7 cellular contexts compared by ENCODE assay signal in genomic region chr4:39502659-39503035, GRCh38. TPM values are rescaled to one million over a fixed set of nuclear protein-coding genes. Genes with fewer than 3 reads are reported as not detected.
A peak's percentile ranks its signal among the peaks of the same experiment; 100 is the strongest.
DNase-seq lines count a peak whose midpoint lies in the region; ATAC-seq and TF ChIP-seq lines count a peak whose summit lies in the region.
"Not testable (repeated sequence)": the region's sequence is repeated elsewhere in the genome, so short reads cannot be mapped to it uniquely, and the experiment has no call there.

No MANE protein-coding gene starts in this region.

- not testable (repeated sequence) for H3K9me2 ChIP-seq in SK-N-SH

- H3K4me3 ChIP-seq in SK-N-SH (ENCODE audit: low read depth in 2 of 2, low read length in 1 of 2); ascending aorta; esophagus squamous epithelium; muscle layer of duodenum (ENCODE audit: low read depth in 1 of 2, low read length in 2 of 2); smooth muscle cell: not testable (repeated sequence)

- TF ChIP-seq RAD21 in SK-N-SH (IDR thresholded peaks at IDR 0.05; ENCODE audit: low read length): not testable (repeated sequence)

- POLR2A ChIA-PET in SK-N-SH (lab: Yijun Ruan, JAX): not testable (repeated sequence)

- not testable (repeated sequence) for TF ChIP-seq POLR2A in esophagus squamous epithelium (IDR thresholded peaks at IDR 0.05)

- H3K9me3 ChIP-seq in SK-N-SH; ascending aorta; esophagus squamous epithelium; muscle layer of duodenum (ENCODE audit: control insufficient read depth in 1 of 2, low read length in 2 of 2); smooth muscle cell (replicated peaks; ENCODE audit: low read depth): not testable (repeated sequence)

- peak in 1 of 2 donors; percentile 33 for ATAC-seq in left cardiac atrium

- WGBS in SK-N-SH (ENCODE audit: low lambda C conversion rate): 85% methylated on average over 4 of the region's 4 CpGs
- 77 to 93% methylated on average over 4 of the region's 4 CpGs for WGBS in esophagus squamous epithelium, 2 donors
- 87% methylated on average over 4 of the region's 4 CpGs for whole genome bisulfite sequencing in smooth muscle cell (ENCODE audit: low lambda C conversion rate)

- peak overlapping the region in 1 of 2 experiments; percentile 96; a peak in 2 of 4 replicates for H3K27ac ChIP-seq in SK-N-SH (ENCODE audit: low read depth in 2 of 2, low read length in 1 of 2)
- H3K27ac ChIP-seq in ascending aorta: peak overlapping the region; percentile 57 to 65
- H3K27ac ChIP-seq in esophagus squamous epithelium: peak overlapping the region in 3 of 4 donors; percentile 25 to 56 (median 30)
- peak overlapping the region; percentile 67 for H3K27ac ChIP-seq in muscle layer of duodenum (ENCODE audit: low read length)
- H3K27ac ChIP-seq in smooth muscle cell (ENCODE audit: low read depth): peak overlapping the region; percentile 49

- TF ChIP-seq EP300 in SK-N-SH (IDR thresholded peaks at IDR 0.05; ENCODE audit: borderline replicate concordance in 1 of 2, low read depth in 1 of 2, low read length in 1 of 2): not testable (repeated sequence)

- H3F3A ChIP-seq in SK-N-SH (replicated peaks; ENCODE audit: insufficient read depth): peaks cover 61% of the 10 kb centered on the region
- peaks cover 25% of the 10 kb centered on the region for H3F3A ChIP-seq in smooth muscle cell (ENCODE audit: low read depth)

- peak; percentile 49 for DNase-seq in EL
- not testable (repeated sequence) for DNase-seq in SK-N-SH; esophagus squamous epithelium (lab: John Stamatoyannopoulos, UW); smooth muscle cell (lab: John Stamatoyannopoulos, UW; ENCODE audit: unreplicated experiment)
- peak in 1 of 2 donors; percentile 71 for DNase-seq in ascending aorta (ENCODE audit: low spot score in 2 of 2)
- DNase-seq in left cardiac atrium: peak; percentile 60

- H4K20me1 ChIP-seq in SK-N-SH (ENCODE audit: insufficient read depth): not testable (repeated sequence)
- peaks cover 24% of the 10 kb centered on the region for H4K20me1 ChIP-seq in smooth muscle cell (ENCODE audit: low read depth)

- H3K27me3 ChIP-seq in SK-N-SH (ENCODE audit: insufficient read depth); ascending aorta; esophagus squamous epithelium; muscle layer of duodenum (ENCODE audit: low read depth, low read length); smooth muscle cell (ENCODE audit: low read depth): not testable (repeated sequence)

- H3K79me2 ChIP-seq in SK-N-SH (ENCODE audit: insufficient read depth): peaks cover 27% of the 10 kb centered on the region; the same call in 1 of the 2 replicates
- H3K79me2 ChIP-seq in smooth muscle cell (ENCODE audit: low read depth): not testable (repeated sequence)

- CTCF ChIA-PET in SK-N-SH (lab: Yijun Ruan, JAX): not testable (repeated sequence)

- peak overlapping the region; percentile 25; the same call in 1 of the 2 replicates for H3K9ac ChIP-seq in SK-N-SH
- not testable (repeated sequence) for H3K9ac ChIP-seq in smooth muscle cell (ENCODE audit: low read depth)

- peaks cover 0 to 22% of the 10 kb centered on the region in 2 experiments; a peak in 2 of 4 replicates for H3K4me1 ChIP-seq in SK-N-SH (ENCODE audit: control insufficient read depth in 1 of 2, insufficient read depth in 2 of 2, low read depth in 1 of 2, low read length in 1 of 2)
- not testable (repeated sequence) for H3K4me1 ChIP-seq in ascending aorta; esophagus squamous epithelium; muscle layer of duodenum (ENCODE audit: control insufficient read depth in 1 of 2, insufficient read depth in 2 of 2, low read length in 2 of 2); smooth muscle cell (ENCODE audit: low read depth)

- intact Hi-C loops in ascending aorta (cut with DNase I): loop anchor here (2.0 kb wide), 1 partner anchor 24 kb away; the partner anchor contains the start of gene UGDH
- intact Hi-C loops in esophagus squamous epithelium (cut with DNase I); left cardiac atrium (cut with DNase I): not testable (repeated sequence)

- H3K4me2 ChIP-seq in SK-N-SH: peak overlapping the region; percentile 15; the same call in 1 of the 2 replicates
- H3K4me2 ChIP-seq in smooth muscle cell: not testable (repeated sequence)

- not testable (repeated sequence) for TF ChIP-seq CTCF in SK-N-SH (IDR thresholded peaks at IDR 0.05); ascending aorta (IDR thresholded peaks at IDR 0.05); esophagus squamous epithelium (IDR thresholded peaks at IDR 0.05); smooth muscle cell (IDR thresholded peaks at IDR 0.05; ENCODE audit: borderline replicate concordance, insufficient read depth, poor library complexity, severe bottlenecking)

- H3K36me3 ChIP-seq in SK-N-SH (replicated peaks in 1 of 2; ENCODE audit: control insufficient read depth in 1 of 2, insufficient read depth in 2 of 2, low read length in 1 of 2): peaks cover 59 to 86% of the 10 kb centered on the region in 2 experiments
- peaks cover 53 to 77% of the 10 kb centered on the region in 2 donors for H3K36me3 ChIP-seq in ascending aorta
- peaks cover 16 to 98% (median 33%) of the 10 kb centered on the region in 3 donors for H3K36me3 ChIP-seq in esophagus squamous epithelium
- peaks cover 50 to 64% of the 10 kb centered on the region in 2 donors for H3K36me3 ChIP-seq in muscle layer of duodenum (ENCODE audit: control insufficient read depth in 1 of 2, insufficient read depth in 2 of 2, low read length in 2 of 2)
- H3K36me3 ChIP-seq in smooth muscle cell (ENCODE audit: low read depth): peaks cover 45% of the 10 kb centered on the region

- H2AFZ ChIP-seq in SK-N-SH (ENCODE audit: low read depth); smooth muscle cell (ENCODE audit: low read depth): not testable (repeated sequence)

RNA-seq across cellular contexts. Expression of gene UGDH, which starts 24.6 kb away (rescaled TPM):
- polyA plus RNA-seq in SK-N-SH (2012; rRNA removed) (41.4 and 41.6 TPM in 2 replicates), smooth muscle cell (88.8 and 128 TPM in 2 replicates)
- polyA plus RNA-seq in SK-N-SH (2012; cell fraction: cytosol; rRNA removed): 54.0 and 60.7 TPM in 2 replicates
- 12.4 and 22.4 TPM in 2 replicates for polyA plus RNA-seq in SK-N-SH (2012; cell fraction: nucleus; rRNA removed)
- total RNA-seq in ascending aorta (81.1 TPM), esophagus squamous epithelium (100 to 1,000 TPM in 2 of 4 donors, 10 to 100 TPM in 2; 55.2 to 188 (median 98.0) TPM), left cardiac atrium (10 to 100 TPM; 28.7 to 40.6 TPM), smooth muscle cell (98.0 and 107 TPM in 2 replicates)

RNA-seq across cellular contexts. Expression of gene LIAS, which starts 43.8 kb away (rescaled TPM):
- polyA plus RNA-seq in SK-N-SH (2012; rRNA removed) (9.2 and 10.8 TPM in 2 replicates), smooth muscle cell (6.6 and 10.7 TPM in 2 replicates)
- 11.1 and 13.0 TPM in 2 replicates for polyA plus RNA-seq in SK-N-SH (2012; cell fraction: cytosol; rRNA removed)
- polyA plus RNA-seq in SK-N-SH (2012; cell fraction: nucleus; rRNA removed): 8.3 and 11.8 TPM in 2 replicates
- total RNA-seq in ascending aorta (2.9 TPM), esophagus squamous epithelium (10 to 100 TPM in 3 of 4 donors, 1 to 10 TPM in 1; 9.1 to 17.8 (median 13.1) TPM), left cardiac atrium (10 to 100 TPM; 16.7 to 24.1 TPM), smooth muscle cell (10.5 and 10.6 TPM in 2 replicates)

RNA-seq across cellular contexts. Expression of gene RPL9, which starts 43.9 kb away (rescaled TPM):
- polyA plus RNA-seq in SK-N-SH (2012; rRNA removed) (1,564 and 2,425 TPM in 2 replicates), smooth muscle cell (506 and 531 TPM in 2 replicates)
- 2,841 and 2,925 TPM in 2 replicates for polyA plus RNA-seq in SK-N-SH (2012; cell fraction: cytosol; rRNA removed)
- polyA plus RNA-seq in SK-N-SH (2012; cell fraction: nucleus; rRNA removed): 199 and 396 TPM in 2 replicates
- total RNA-seq in ascending aorta (1,701 TPM), esophagus squamous epithelium (1,000 to 10,000 TPM; 2,242 to 7,905 (median 4,182) TPM), left cardiac atrium (1,000 to 10,000 TPM; 1,080 to 1,082 TPM), smooth muscle cell (3,229 and 3,249 TPM in 2 replicates)
